ENCODE assay signal across 8 cellular contexts in the genomic region with DNA sequence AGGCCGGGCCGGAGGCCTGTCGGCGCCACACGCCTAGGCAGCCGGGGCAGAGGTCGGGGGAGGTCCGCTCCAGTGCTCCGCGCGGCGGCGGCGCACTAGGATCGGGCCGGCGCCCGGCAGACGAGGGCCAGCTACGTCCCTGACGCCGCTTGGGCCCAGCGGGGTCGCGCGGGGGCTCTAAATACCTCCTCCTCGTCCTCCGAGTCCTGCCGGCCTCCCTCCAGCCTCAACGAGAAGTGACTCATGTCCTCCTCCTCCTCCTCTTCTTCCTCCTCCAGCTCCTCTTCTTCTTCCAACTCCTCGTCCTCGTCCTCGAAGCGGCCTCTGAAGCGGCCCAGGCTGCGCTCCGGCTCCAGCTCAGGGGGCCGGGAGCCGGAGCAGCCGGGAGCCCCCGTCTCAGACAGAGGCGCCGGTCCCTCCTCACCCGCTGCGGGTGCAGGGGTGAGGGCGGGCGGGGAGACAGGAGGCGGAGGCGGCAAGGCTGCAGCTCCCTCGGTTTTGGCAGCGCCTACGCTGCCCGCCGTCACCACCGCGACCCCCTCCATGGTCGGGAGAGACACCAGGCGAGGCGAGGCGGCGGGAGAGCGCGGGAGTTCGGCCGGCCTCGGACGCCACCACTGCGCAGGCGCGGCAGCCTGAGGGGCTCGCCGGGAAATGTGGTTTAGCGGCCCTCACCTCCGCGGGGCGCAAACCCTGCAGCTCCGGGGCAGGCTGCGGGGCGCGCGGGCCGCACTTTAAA. TPM values are rescaled to one million over a fixed set of nuclear protein-coding genes. Genes with fewer than 3 reads are reported as not detected.
A peak's percentile ranks its signal among the peaks of the same experiment; 100 is the strongest.
DNase-seq lines count a peak whose midpoint lies in the region; ATAC-seq, FAIRE-seq and TF ChIP-seq lines count a peak whose summit lies in the region.

A gene with protein sequence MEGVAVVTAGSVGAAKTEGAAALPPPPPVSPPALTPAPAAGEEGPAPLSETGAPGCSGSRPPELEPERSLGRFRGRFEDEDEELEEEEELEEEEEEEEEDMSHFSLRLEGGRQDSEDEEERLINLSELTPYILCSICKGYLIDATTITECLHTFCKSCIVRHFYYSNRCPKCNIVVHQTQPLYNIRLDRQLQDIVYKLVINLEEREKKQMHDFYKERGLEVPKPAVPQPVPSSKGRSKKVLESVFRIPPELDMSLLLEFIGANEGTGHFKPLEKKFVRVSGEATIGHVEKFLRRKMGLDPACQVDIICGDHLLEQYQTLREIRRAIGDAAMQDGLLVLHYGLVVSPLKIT (minus strand): TSS at position 619 of the 739 bp plus-strand sequence. CDS start 74 bp downstream, at position 545.

- peak within 1 kb of the TSS; percentile 80 for H3K27ac ChIP-seq in caudate nucleus (ENCODE audit: low read depth, low read length)
- H3K27ac ChIP-seq in spleen = peak within 1 kb of the TSS; percentile 55 to 89 (median 84)

- FAIRE-seq in GM18507 (lab: Jason Lieb, UNC) = peak; percentile 77

- intact Hi-C loops in activated B cell treated with CpG ODN at 0.5 μM for 24 hours (cut with micrococcal nuclease) (loop anchor here (1.0 to 5.0 kb wide), 3 partner anchors 18 to 498 kb away; a partner anchor contains a TSS), spleen (cut with DNase I; ENCODE audit: low total_unique reads) (no loop called here)

- TF ChIP-seq CTCF in activated B cell treated with CpG ODN at 0.5 μM for 24 hours (IDR thresholded peaks at IDR 0.05) = no peak
- no peak for TF ChIP-seq CTCF in spleen (IDR thresholded peaks at IDR 0.05 in 8 of 11, conservative IDR thresholded peaks at IDR 0.05 in 3 of 11)

- WGBS in spleen, 5 donors = 0 to 1% (median 0%) methylated on average over 62 to 82 of the region's 82 CpGs

- H3K27me3 ChIP-seq in spleen (replicated peaks in 1 of 7) = no peaks in the 10 kb centered on the region

- H3K4me3 ChIP-seq in spleen = peak within 1 kb of the TSS; percentile 64 to 94 (median 84)

- H3K27me3 Mint-ChIP-seq in activated B cell treated with CpG ODN at 0.5 μM for 24 hours = no peaks in the 10 kb centered on the region

- DNase-seq in 8988T = peak; percentile 93
- peak; percentile 93 for DNase-seq in GM18507 (ENCODE audit: extremely low spot score, insufficient read length, low read depth)
- DNase-seq in NCI-H2196 treated with DMSO at 0.1 percent for 48 hours (lab: John Stamatoyannopoulos, UW; ENCODE audit: unreplicated experiment) = peak; percentile 26
- peak; percentile 78 for DNase-seq in activated B cell treated with CpG ODN at 0.5 μM for 24 hours
- peak in 58 of 61 donors; percentile 19 to 86 (median 62) for DNase-seq in caudate nucleus (lab: John Stamatoyannopoulos, UW)
- DNase-seq in inferior parietal cortex (ENCODE audit: extremely low spot score) = peak; percentile 86
- DNase-seq in spleen = peak; percentile 91

- no peaks in the 10 kb centered on the region for H3K9me3 ChIP-seq in spleen

- peaks cover 5 to 34% (median 24%) of the 10 kb centered on the region in 6 donors for H3K4me1 ChIP-seq in spleen

- peaks cover 0 to 32% (median 16%) of the 10 kb centered on the region in 6 donors for H3K36me3 ChIP-seq in spleen

- peaks cover 18% of the 10 kb centered on the region for H3K36me3 Mint-ChIP-seq in activated B cell treated with CpG ODN at 0.5 μM for 24 hours (ENCODE audit: low read depth)

- CTCF ChIA-PET in activated B cell treated with CpG ODN at 0.5 μM for 24 hours (lab: Charles Lee) = interaction anchor here (1.8 kb wide), 1 partner anchor 17 kb away, joined by 4 read pairs; no protein-coding TSS in a partner anchor

- TF ChIP-seq POLR2A in spleen (IDR thresholded peaks at IDR 0.05) = no peak

- no peaks in the 10 kb centered on the region for H3K9me3 Mint-ChIP-seq in activated B cell treated with CpG ODN at 0.5 μM for 24 hours

- ATAC-seq in HG03025 (IDR thresholded peaks at IDR 0.05; ENCODE audit: low FRiP score, unreplicated experiment) = peak; percentile 66
- ATAC-seq in activated B cell treated with CpG ODN at 0.5 μM for 24 hours (ENCODE audit: low read depth) = peak; percentile 86

- H3K4me1 Mint-ChIP-seq in activated B cell treated with CpG ODN at 0.5 μM for 24 hours = peaks cover 10% of the 10 kb centered on the region

- H3K27ac Mint-ChIP-seq in activated B cell treated with CpG ODN at 0.5 μM for 24 hours = peak within 1 kb of the TSS; percentile 82

- peak within 1 kb of the TSS; percentile 92 for H3K4me3 Mint-ChIP-seq in activated B cell treated with CpG ODN at 0.5 μM for 24 hours

- POLR2A ChIA-PET in activated B cell treated with CpG ODN at 0.5 μM for 24 hours (lab: Charles Lee) = interaction anchor here (0.6 to 2.5 kb wide), 4 partner anchors 17 to 433 kb away, joined by 3 to 26 read pairs (median 10); a partner anchor contains a TSS

RNA-seq across cellular contexts. Expression of the gene that starts here (rescaled TPM):
- total RNA-seq in activated B cell treated with CpG ODN at 0.5 μM for 24 hours (7.3 and 7.6 TPM in 2 replicates), spleen (10 to 100 TPM in 3 of 7 donors, 1 to 10 TPM in 4; 7.1 to 11.3 (median 9.2) TPM)
- 1 to 10 TPM; 6.0 to 7.2 (median 6.8) TPM for polyA plus RNA-seq in spleen

Comparison
In these comparisons a context has a peak if more than half of its experiments do, and no peak if none do; other contexts are left out.
1. Peak in every context shown above with its lines: DNase-seq, ATAC-seq, H3K4me3 ChIP-seq and H3K27ac ChIP-seq.
2. DNase-seq: peak in every context shown above with its lines; median percentile 93 in 8988T; 93 in GM18507; 91 in spleen; 86 in inferior parietal cortex; 78 in activated B cell treated with CpG ODN at 0.5 μM for 24 hours; 62 in caudate nucleus; 26 in NCI-H2196 treated with DMSO at 0.1 percent for 48 hours.